ENCODE assay signal across 23 cellular contexts in genomic region chr1:62050165-62050564, GRCh38.
"Had no signal": no experiment of that assay in that cellular context is flagged by ENCODE, and none has a peak within 500 bp of the region (broad histone marks: within the 10 kb centered on the region; RNA-seq: fewer than 3 reads in every experiment).

No MANE protein-coding gene starts in this region.

- FAIRE-seq: islet of Langerhans, pancreas had no signal

- H3K36me3 ChIP-seq: colonic mucosa, lower lobe of right lung, upper lobe of right lung, vagina had no signal

- DNase-seq: colonic mucosa; dermis blood vessel endothelial cell; foreskin keratinocyte; head of caudate nucleus; left ventricle myocardium inferior; lower lobe of right lung; mesenchymal stem cell; midbrain; naive B cell; occipital lobe; pancreas; retina; right lobe of liver; stimulated activated CD4-positive, alpha-beta T cell treated with anti-CD3 and anti-CD28 coated beads, Interleukin-2, amount 100 ng/mL, for 24 hours; stimulated activated CD4-positive, alpha-beta T cell treated with anti-CD3 and anti-CD28 coated beads, Interleukin-4, amount 100 ng/mL, for 4 hours; stimulated activated naive B cell treated with anti-CD40 and anti-IgM and Interleukin-4, amounts not matched to agents 10 μg/mL and 1 μg/mL and 100 μg/mL, for 72 hours; stimulated activated naive CD8-positive, alpha-beta T cell treated with anti-CD3 and anti-CD28 coated beads, Interleukin-15, amount 100 ng/mL, for 72 hours; testis; upper lobe of right lung had no signal

- H3K4me3 ChIP-seq: colonic mucosa, hepatocyte, left ventricle myocardium inferior, lower lobe of right lung, pancreas, right lobe of liver, testis, tibial nerve, upper lobe of right lung, vagina had no signal

- ATAC-seq: foreskin keratinocyte; lower lobe of right lung; pancreas; stimulated activated naive B cell treated with anti-CD40 and anti-IgM and Interleukin-4, amounts not matched to agents 10 μg/mL and 1 μg/mL and 100 μg/mL, for 72 hours; stimulated activated naive CD8-positive, alpha-beta T cell treated with anti-CD3 and anti-CD28 coated beads, Interleukin-15, amount 100 ng/mL, for 72 hours; upper lobe of right lung had no signal

- H3K4me2 ChIP-seq: hepatocyte had no signal

- H2AFZ ChIP-seq: hepatocyte had no signal

- H3K27ac ChIP-seq: colonic mucosa, foreskin keratinocyte, hepatocyte, left ventricle myocardium inferior, lower lobe of right lung, pancreas, right lobe of liver, testis, tibial nerve, upper lobe of right lung, vagina had no signal

- H3K27me3 ChIP-seq: colonic mucosa, foreskin keratinocyte, hepatocyte, pancreas, right lobe of liver, testis, tibial nerve, upper lobe of right lung, vagina had no signal

- H3K79me2 ChIP-seq: hepatocyte had no signal

- H3K9me3 ChIP-seq: colonic mucosa, left ventricle myocardium inferior, lower lobe of right lung, pancreas, right lobe of liver, testis, tibial nerve, upper lobe of right lung, vagina had no signal

- H3K4me1 ChIP-seq: colonic mucosa, foreskin keratinocyte, lower lobe of right lung, pancreas, right lobe of liver, testis, tibial nerve, upper lobe of right lung, vagina had no signal
